In the genomic region with DNA sequence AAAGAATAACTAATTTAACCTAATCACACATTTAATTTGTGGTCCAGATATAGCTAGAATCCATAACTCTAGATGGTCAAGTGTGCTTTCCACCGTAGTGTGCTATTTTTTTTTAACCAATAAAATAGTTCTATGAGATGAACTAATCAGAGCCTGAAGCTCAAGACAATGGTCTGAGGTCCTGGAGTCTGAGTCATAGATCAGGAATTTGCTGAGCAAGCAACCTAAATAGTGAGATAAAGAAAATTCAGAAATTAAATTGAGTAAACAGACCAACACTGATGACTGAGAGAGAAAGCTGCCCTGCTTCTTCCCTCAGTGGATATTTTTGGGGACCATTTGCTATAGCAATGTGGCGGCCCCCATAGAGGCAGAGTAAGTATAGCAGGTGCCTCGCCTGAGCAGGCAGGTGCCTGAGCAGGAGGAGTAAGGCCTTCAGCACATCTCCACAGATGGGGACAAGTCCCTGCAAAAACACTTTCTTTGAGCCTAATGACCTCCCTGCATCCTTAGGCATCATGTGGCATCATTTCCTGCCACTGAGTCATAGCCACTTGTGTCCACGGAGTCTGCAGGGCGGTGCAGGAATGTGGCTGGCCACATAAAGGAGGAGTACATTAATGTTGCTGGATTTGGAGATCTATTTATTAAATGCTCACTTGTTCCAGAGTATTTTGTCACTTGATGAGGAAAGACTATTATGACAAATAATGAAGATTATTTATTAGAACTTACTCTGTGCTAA, we compare ENCODE assay signal across 13 cellular contexts. TPM values are rescaled to one million over a fixed set of nuclear protein-coding genes. Genes with fewer than 3 reads are reported as not detected.
DNase-seq lines count a peak whose midpoint lies in the region; ATAC-seq, FAIRE-seq and TF ChIP-seq lines count a peak whose summit lies in the region.
"Had no signal": no experiment of that assay in that cellular context is flagged by ENCODE, and none has a peak within 500 bp of the region (broad histone marks: within the 10 kb centered on the region; RNA-seq: fewer than 3 reads in every experiment).

No MANE protein-coding gene starts in this region.

- H3K56ac ChIP-seq in H1 (replicated peaks; ENCODE audit: insufficient read length, low read depth, low read length) (no peak overlapping the region), mesendoderm (ENCODE audit: low read length) (no peak overlapping the region)

- POLR2A ChIA-PET in H1 (lab: Charles Lee; ENCODE audit: partially characterized antibody): interaction anchor here (0.6 kb wide), 1 partner anchor 58 kb away, joined by 3 read pairs; a partner anchor contains a TSS

- H3K36me3 ChIP-seq in MG63: no peaks in the 10 kb centered on the region
- no peaks in the 10 kb centered on the region for H3K36me3 ChIP-seq in H1 (ENCODE audit: control insufficient read depth in 2 of 4, insufficient read depth in 4 of 4, low read length in 3 of 4)
- no peaks in the 10 kb centered on the region for H3K36me3 ChIP-seq in mesendoderm (ENCODE audit: control insufficient read depth, insufficient read depth, low read length)

- no peaks in the 10 kb centered on the region for H3K4me1 ChIP-seq in H1 (replicated peaks in 1 of 4; ENCODE audit: control insufficient read depth in 3 of 4, insufficient read depth in 4 of 4, low read length in 3 of 4)
- H3K4me1 ChIP-seq in mesendoderm (ENCODE audit: control insufficient read depth, low read depth, low read length): no peaks in the 10 kb centered on the region

- H2BK15ac ChIP-seq in H1 (ENCODE audit: low read length) (no peak overlapping the region), mesendoderm (replicated peaks; ENCODE audit: low read depth) (no peak overlapping the region)

- no peak for TF ChIP-seq RAD21 in H1 (IDR thresholded peaks at IDR 0.05 in 1 of 2, conservative IDR thresholded peaks at IDR 0.05 in 1 of 2; ENCODE audit: low read depth in 2 of 2, low read length in 2 of 2)

- H2BK12ac ChIP-seq in H1 (ENCODE audit: low read depth, low read length): no peak overlapping the region

- H2AFZ ChIP-seq in H1 (ENCODE audit: low read length): no peak overlapping the region

- H3K27ac ChIP-seq in H1 (ENCODE audit: low read depth, low read length): no peak overlapping the region
- H3K27ac ChIP-seq in mesendoderm (ENCODE audit: low read depth, low read length): no peak overlapping the region

- H3K9ac ChIP-seq in H1 (replicated peaks in 1 of 4; ENCODE audit: extremely low read depth in 1 of 4, low read depth in 3 of 4, low read length in 3 of 4) (no peak overlapping the region), mesendoderm (ENCODE audit: low read length) (no peak overlapping the region)

- H4K5ac ChIP-seq in H1 (ENCODE audit: insufficient read length, low read depth, low read length): no peak overlapping the region
- H4K5ac ChIP-seq in mesendoderm (ENCODE audit: low read length): no peak overlapping the region

- FAIRE-seq in H1 (lab: Jason Lieb, UNC): no peak
- FAIRE-seq: G401.6 had no signal

- H3K79me1 ChIP-seq in H1 (ENCODE audit: low read depth, low read length): no peaks in the 10 kb centered on the region
- H3K79me1 ChIP-seq in mesendoderm (ENCODE audit: low read length): no peaks in the 10 kb centered on the region

- H3K9me3 ChIP-seq in MG63 (no peaks in the 10 kb centered on the region), H1 (ENCODE audit: insufficient read depth in 2 of 2, low read depth in 1 of 2, low read length in 1 of 2) (no peaks in the 10 kb centered on the region)

- H3K79me2 ChIP-seq in H1 (ENCODE audit: control insufficient read depth in 1 of 2, insufficient read depth in 2 of 2, low read length in 2 of 2) (no peaks in the 10 kb centered on the region), mesendoderm (ENCODE audit: control insufficient read depth, insufficient read depth, low read length) (no peaks in the 10 kb centered on the region)

- H4K20me1 ChIP-seq in H1 (replicated peaks in 1 of 2; ENCODE audit: control insufficient read depth in 1 of 2, insufficient read depth in 2 of 2, low read length in 2 of 2): no peaks in the 10 kb centered on the region

- H2BK5ac ChIP-seq in H1 (ENCODE audit: low read depth, low read length) (no peak overlapping the region; the same call in 1 of the 2 replicates), mesendoderm (ENCODE audit: low read length) (no peak overlapping the region)

- H3K18ac ChIP-seq in H1 (ENCODE audit: extremely low read depth, low read length): no peak overlapping the region
- no peak overlapping the region for H3K18ac ChIP-seq in mesendoderm (ENCODE audit: low read length)

- no peak for TF ChIP-seq POLR2A in H1 (IDR thresholded peaks at IDR 0.05; ENCODE audit: control extremely low read depth in 1 of 2, low read depth in 2 of 2, low read length in 2 of 2)

- 94% methylated on average over 5 of the region's 5 CpGs; no CpG with 5 or more reads in 1 of the 2 experiments for WGBS in H1 (ENCODE audit: extremely low coverage in 1 of 2, insufficient coverage in 1 of 2, insufficient read length in 1 of 2, insufficient replicate concordance in 2 of 2, low coverage in 1 of 2, low lambda C conversion rate in 2 of 2, missing lambda C conversion rate in 1 of 2), 2 experiments
- WGBS in mesendoderm (ENCODE audit: extremely low coverage, insufficient coverage, low lambda C conversion rate): no CpG with 5 or more reads among the region's 5 CpGs

- CTCF ChIA-PET in H1 (lab: Charles Lee; ENCODE audit: partially characterized antibody): interaction anchor here (0.8 to 1.5 kb wide), 6 partner anchors 9 to 495 kb away, joined by 3 to 16 read pairs (median 3); no protein-coding TSS in a partner anchor

- H3K23ac ChIP-seq in H1 (ENCODE audit: insufficient read length): no peak overlapping the region
- no peak overlapping the region for H3K23ac ChIP-seq in mesendoderm (ENCODE audit: low read length)

- no peak overlapping the region for H2BK120ac ChIP-seq in H1 (replicated peaks; ENCODE audit: low read depth, low read length)
- no peak overlapping the region for H2BK120ac ChIP-seq in mesendoderm (ENCODE audit: low read depth, low read length)

- H3K4ac ChIP-seq in H1 (replicated peaks; ENCODE audit: insufficient read length, low read depth, low read length) (no peak overlapping the region), mesendoderm (ENCODE audit: low read depth, low read length) (no peak overlapping the region)

- H3K4me3 ChIP-seq in MG63 (no peak overlapping the region), H1 (ENCODE audit: extremely low read depth in 1 of 4, insufficient read depth in 2 of 4, low read depth in 3 of 4, low read length in 4 of 4) (no peak overlapping the region), mesendoderm (ENCODE audit: low read length) (no peak overlapping the region)

- no peak for ATAC-seq in SK-N-SH treated with all-trans-retinoic acid at 6 μM for 48 hours
- ATAC-seq in GM21717 (IDR thresholded peaks at IDR 0.05; ENCODE audit: unreplicated experiment): no peak

- TF ChIP-seq EP300 in H1 (IDR thresholded peaks at IDR 0.05; ENCODE audit: borderline replicate concordance in 1 of 2, low read depth in 2 of 2, low read length in 2 of 2): no peak

- H2AK5ac ChIP-seq in H1 (ENCODE audit: low read depth, low read length) (no peak overlapping the region; the same call in 1 of the 2 replicates), mesendoderm (ENCODE audit: low read length) (no peak overlapping the region)

- H4K8ac ChIP-seq in H1 (ENCODE audit: extremely low read depth, insufficient read depth, low read length) (no peak overlapping the region), mesendoderm (ENCODE audit: low read depth, low read length) (no peak overlapping the region)

- peak; percentile 39 for DNase-seq in EL
- peak; percentile 17 for DNase-seq in MG63
- no peak for DNase-seq in H1 (ENCODE audit: low read depth in 1 of 2, low spot score in 2 of 2)
- DNase-seq in mesendoderm: peak; percentile 86
- no peak for DNase-seq in NCI-H1417 (lab: John Stamatoyannopoulos, UW)
- DNase-seq in stimulated activated CD4-positive, alpha-beta T cell treated with anti-CD3 and anti-CD28 coated beads, Interleukin-4, amount 100 ng/mL, for 1 hour: no peak
- DNase-seq: activated gamma-delta T cell, MM.1S, retina had no signal

- H3K4me2 ChIP-seq in H1 (ENCODE audit: insufficient read depth in 1 of 2, low read depth in 2 of 2, low read length in 2 of 2): no peak overlapping the region
- H3K4me2 ChIP-seq in mesendoderm (ENCODE audit: low read length): no peak overlapping the region

- no peak overlapping the region for H4K91ac ChIP-seq in H1 (replicated peaks; ENCODE audit: insufficient read length, low read length)

- peak overlapping the region; percentile 27; the same call in 1 of the 2 replicates for H2BK20ac ChIP-seq in H1 (ENCODE audit: low read length)

- H3K14ac ChIP-seq in H1 (ENCODE audit: insufficient read length): no peak overlapping the region

- H3K27me3 ChIP-seq in MG63 (no peaks in the 10 kb centered on the region), H1 (replicated peaks in 1 of 4; ENCODE audit: control insufficient read depth in 3 of 4, extremely low read depth in 1 of 4, insufficient read depth in 3 of 4, low read length in 3 of 4) (no peaks in the 10 kb centered on the region), mesendoderm (ENCODE audit: insufficient read depth, low read length, poor library complexity) (no peaks in the 10 kb centered on the region)

- no peak for TF ChIP-seq CTCF in H1 (IDR thresholded peaks at IDR 0.05; ENCODE audit: control extremely low read depth in 1 of 3, insufficient read depth in 1 of 3, low read depth in 1 of 3, low read length in 3 of 3)

- no peaks in the 10 kb centered on the region for H3K23me2 ChIP-seq in H1 (ENCODE audit: low read depth, low read length)

RNA-seq across cellular contexts. Expression of a gene that starts 13.9 kb away (rescaled TPM):
- not detected in 2 replicates for total RNA-seq in MG63 (2014; rRNA removed; shearing (Covaris generic); ENCODE audit: low replicate concordance)
- not detected in 2 replicates for total RNA-seq in H1 (2021; fragmentation: NEBNext Ultra II Directional; extraction: Animal tissue kit (Norgen Biotek cat#: 25700))
- polyA plus RNA-seq in H1 (2011; rRNA removed): 0.03 TPM in 1 of 2 replicates, not detected in the other
- not detected for polyA plus RNA-seq in H1 (2011; cell fraction: cytosol; rRNA removed)
- polyA plus RNA-seq in H1 (2011; cell fraction: nucleus; rRNA removed): not detected
- not detected in 4 replicates for polyA plus RNA-seq in H1 (2012, experiment 1 of 2)
- not detected for polyA plus RNA-seq in H1 (2012, experiment 2 of 2)
- not detected for polyA plus RNA-seq in H1 (2013, experiment 1 of 2)
- polyA plus RNA-seq in H1 (2013, experiment 2 of 2): not detected
- not detected in 2 replicates for polyA minus RNA-seq in H1 (2011; rRNA and poly(A)+ RNA removed)
- not detected for polyA minus RNA-seq in H1 (2011; cell fraction: cytosol; rRNA and poly(A)+ RNA removed)
- not detected for polyA minus RNA-seq in H1 (2011; cell fraction: nucleus; rRNA and poly(A)+ RNA removed)
- polyA plus RNA-seq in mesendoderm (2013, experiment 1 of 2): 0.04 TPM
- polyA plus RNA-seq in mesendoderm (2013, experiment 2 of 2): 0.04 TPM
- polyA plus RNA-seq: BJ had no signal

RNA-seq across cellular contexts. Expression of a gene that starts 41.3 kb away (rescaled TPM):
- not detected in 2 replicates for total RNA-seq in MG63 (2014; rRNA removed; shearing (Covaris generic); ENCODE audit: low replicate concordance)
- not detected in 2 replicates for total RNA-seq in H1 (2021; fragmentation: NEBNext Ultra II Directional; extraction: Animal tissue kit (Norgen Biotek cat#: 25700))
- 0.03 and 0.14 TPM in 2 replicates for polyA plus RNA-seq in H1 (2011; rRNA removed)
- 0.18 TPM for polyA plus RNA-seq in H1 (2011; cell fraction: cytosol; rRNA removed)
- 0.43 TPM for polyA plus RNA-seq in H1 (2011; cell fraction: nucleus; rRNA removed)
- polyA plus RNA-seq in H1 (2012, experiment 1 of 2): 0.13 to 0.55 TPM (median 0.23 TPM) in 3 of 4 replicates, not detected in the other
- polyA plus RNA-seq in H1 (2012, experiment 2 of 2): not detected
- 0.20 TPM for polyA plus RNA-seq in H1 (2013, experiment 1 of 2)
- 0.11 TPM for polyA plus RNA-seq in H1 (2013, experiment 2 of 2)
- polyA minus RNA-seq in H1 (2011; rRNA and poly(A)+ RNA removed): 0.10 and 0.16 TPM in 2 replicates
- not detected for polyA minus RNA-seq in H1 (2011; cell fraction: cytosol; rRNA and poly(A)+ RNA removed)
- polyA minus RNA-seq in H1 (2011; cell fraction: nucleus; rRNA and poly(A)+ RNA removed): not detected
- 0.03 TPM for polyA plus RNA-seq in mesendoderm (2013, experiment 1 of 2)
- polyA plus RNA-seq in mesendoderm (2013, experiment 2 of 2): 0.10 TPM
- polyA plus RNA-seq: BJ had no signal

RNA-seq across cellular contexts. Expression of a gene that starts 58.0 kb away (rescaled TPM):
- not detected in 2 replicates for total RNA-seq in MG63 (2014; rRNA removed; shearing (Covaris generic); ENCODE audit: low replicate concordance)
- total RNA-seq in H1 (2021; fragmentation: NEBNext Ultra II Directional; extraction: Animal tissue kit (Norgen Biotek cat#: 25700)): not detected in 2 replicates
- not detected in 2 replicates for polyA plus RNA-seq in H1 (2011; rRNA removed)
- not detected for polyA plus RNA-seq in H1 (2011; cell fraction: cytosol; rRNA removed)
- polyA plus RNA-seq in H1 (2011; cell fraction: nucleus; rRNA removed): not detected
- polyA plus RNA-seq in H1 (2012, experiment 1 of 2): 0.10 TPM in 1 of 4 replicates, not detected in the others
- not detected for polyA plus RNA-seq in H1 (2012, experiment 2 of 2)
- polyA plus RNA-seq in H1 (2013, experiment 1 of 2): 0.08 TPM
- 0.07 TPM for polyA plus RNA-seq in H1 (2013, experiment 2 of 2)
- not detected in 2 replicates for polyA minus RNA-seq in H1 (2011; rRNA and poly(A)+ RNA removed)
- polyA minus RNA-seq in H1 (2011; cell fraction: cytosol; rRNA and poly(A)+ RNA removed): not detected
- not detected for polyA minus RNA-seq in H1 (2011; cell fraction: nucleus; rRNA and poly(A)+ RNA removed)
- 0.48 TPM for polyA plus RNA-seq in mesendoderm (2013, experiment 1 of 2)
- polyA plus RNA-seq in mesendoderm (2013, experiment 2 of 2): 0.60 TPM
- polyA plus RNA-seq: BJ had no signal

Comparison
In these comparisons a context has a peak if more than half of its experiments do, and no peak if none do; other contexts are left out.
1. DNase-seq: peak in EL (single experiment), MG63 (single experiment) and mesendoderm (single experiment); none in H1 (0 of 2), NCI-H1417 (0 of 3) and stimulated activated CD4-positive, alpha-beta T cell treated with anti-CD3 and anti-CD28 coated beads, Interleukin-4, amount 100 ng/mL, for 1 hour (single experiment).